ENCODE assay signal across 1 cellular context in the genomic region with DNA sequence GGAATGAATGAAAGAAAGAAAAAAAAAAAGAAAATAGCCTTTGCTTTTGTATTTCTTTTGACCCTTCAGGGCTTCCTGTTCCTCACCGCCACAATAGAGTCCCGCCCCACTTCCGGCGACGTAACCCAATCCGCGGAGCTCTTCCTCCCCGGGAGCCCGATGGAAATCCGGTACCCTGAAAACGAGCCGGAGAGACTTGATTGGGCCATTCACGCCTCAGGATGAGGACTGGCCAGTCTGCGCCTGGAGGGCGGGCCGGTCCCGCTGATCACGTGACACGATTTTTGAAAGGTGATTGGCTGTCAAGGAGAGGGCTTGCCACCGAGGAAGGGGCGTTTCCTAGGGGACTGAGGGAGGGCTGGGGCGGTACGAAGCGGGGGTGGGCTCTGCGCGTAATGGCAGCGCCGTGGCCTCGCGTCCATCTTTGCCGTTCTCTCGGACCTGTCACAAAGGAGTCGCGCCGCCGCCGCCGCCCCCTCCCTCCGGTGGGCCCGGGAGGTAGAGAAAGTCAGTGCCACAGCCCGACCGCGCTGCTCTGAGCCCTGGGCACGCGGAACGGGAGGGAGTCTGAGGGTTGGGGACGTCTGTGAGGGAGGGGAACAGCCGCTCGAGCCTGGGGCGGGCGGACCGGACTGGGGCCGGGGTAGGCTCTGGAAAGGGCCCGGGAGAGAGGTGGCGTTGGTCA.
TF ChIP-seq lines count a peak whose summit lies in the region.

A gene with protein sequence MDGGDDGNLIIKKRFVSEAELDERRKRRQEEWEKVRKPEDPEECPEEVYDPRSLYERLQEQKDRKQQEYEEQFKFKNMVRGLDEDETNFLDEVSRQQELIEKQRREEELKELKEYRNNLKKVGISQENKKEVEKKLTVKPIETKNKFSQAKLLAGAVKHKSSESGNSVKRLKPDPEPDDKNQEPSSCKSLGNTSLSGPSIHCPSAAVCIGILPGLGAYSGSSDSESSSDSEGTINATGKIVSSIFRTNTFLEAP (minus strand): TSS at position 95 of the 685 bp plus-strand sequence. CDS start 12,185 bp downstream, outside the sequence.
Gene RSPRY1, plus strand, starts transcription at position 385 of the 685 bp plus-strand sequence. CDS start 18,330 bp downstream, outside the sequence.

TF ChIP-seq in K562, 482 proteins besides CTCF, POLR2A, EP300 and RAD21 (continued from another document and continues in another):
- TF ChIP-seq, protein P1, sequence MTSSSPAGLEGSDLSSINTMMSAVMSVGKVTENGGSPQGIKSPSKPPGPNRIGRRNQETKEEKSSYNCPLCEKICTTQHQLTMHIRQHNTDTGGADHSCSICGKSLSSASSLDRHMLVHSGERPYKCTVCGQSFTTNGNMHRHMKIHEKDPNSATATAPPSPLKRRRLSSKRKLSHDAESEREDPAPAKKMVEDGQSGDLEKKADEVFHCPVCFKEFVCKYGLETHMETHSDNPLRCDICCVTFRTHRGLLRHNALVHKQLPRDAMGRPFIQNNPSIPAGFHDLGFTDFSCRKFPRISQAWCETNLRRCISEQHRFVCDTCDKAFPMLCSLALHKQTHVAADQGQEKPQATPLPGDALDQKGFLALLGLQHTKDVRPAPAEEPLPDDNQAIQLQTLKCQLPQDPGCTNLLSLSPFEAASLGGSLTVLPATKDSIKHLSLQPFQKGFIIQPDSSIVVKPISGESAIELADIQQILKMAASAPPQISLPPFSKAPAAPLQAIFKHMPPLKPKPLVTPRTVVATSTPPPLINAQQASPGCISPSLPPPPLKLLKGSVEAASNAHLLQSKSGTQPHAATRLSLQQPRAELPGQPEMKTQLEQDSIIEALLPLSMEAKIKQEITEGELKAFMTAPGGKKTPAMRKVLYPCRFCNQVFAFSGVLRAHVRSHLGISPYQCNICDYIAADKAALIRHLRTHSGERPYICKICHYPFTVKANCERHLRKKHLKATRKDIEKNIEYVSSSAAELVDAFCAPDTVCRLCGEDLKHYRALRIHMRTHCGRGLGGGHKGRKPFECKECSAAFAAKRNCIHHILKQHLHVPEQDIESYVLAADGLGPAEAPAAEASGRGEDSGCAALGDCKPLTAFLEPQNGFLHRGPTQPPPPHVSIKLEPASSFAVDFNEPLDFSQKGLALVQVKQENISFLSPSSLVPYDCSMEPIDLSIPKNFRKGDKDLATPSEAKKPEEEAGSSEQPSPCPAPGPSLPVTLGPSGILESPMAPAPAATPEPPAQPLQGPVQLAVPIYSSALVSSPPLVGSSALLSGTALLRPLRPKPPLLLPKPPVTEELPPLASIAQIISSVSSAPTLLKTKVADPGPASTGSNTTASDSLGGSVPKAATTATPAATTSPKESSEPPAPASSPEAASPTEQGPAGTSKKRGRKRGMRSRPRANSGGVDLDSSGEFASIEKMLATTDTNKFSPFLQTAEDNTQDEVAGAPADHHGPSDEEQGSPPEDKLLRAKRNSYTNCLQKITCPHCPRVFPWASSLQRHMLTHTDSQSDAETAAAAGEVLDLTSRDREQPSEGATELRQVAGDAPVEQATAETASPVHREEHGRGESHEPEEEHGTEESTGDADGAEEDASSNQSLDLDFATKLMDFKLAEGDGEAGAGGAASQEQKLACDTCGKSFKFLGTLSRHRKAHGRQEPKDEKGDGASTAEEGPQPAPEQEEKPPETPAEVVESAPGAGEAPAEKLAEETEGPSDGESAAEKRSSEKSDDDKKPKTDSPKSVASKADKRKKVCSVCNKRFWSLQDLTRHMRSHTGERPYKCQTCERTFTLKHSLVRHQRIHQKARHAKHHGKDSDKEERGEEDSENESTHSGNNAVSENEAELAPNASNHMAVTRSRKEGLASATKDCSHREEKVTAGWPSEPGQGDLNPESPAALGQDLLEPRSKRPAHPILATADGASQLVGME (CRISPR knock-in tag; IDR thresholded peaks at IDR 0.05), result no peak
- no peak for TF ChIP-seq ZNF766 (CRISPR knock-in tag; conservative IDR thresholded peaks at IDR 0.05)
- peak; percentile 56 for TF ChIP-seq EP400 (IDR thresholded peaks at IDR 0.05)
- TF ChIP-seq KLF16 (IDR thresholded peaks at IDR 0.05), result no peak
- no peak for TF ChIP-seq ADNP (tag; IDR thresholded peaks at IDR 0.05)
- peak; percentile 73 for TF ChIP-seq ZFX (CRISPR knock-in tag; IDR thresholded peaks at IDR 0.05)
- TF ChIP-seq ZNF780A (CRISPR knock-in tag; IDR thresholded peaks at IDR 0.05), result no peak
- TF ChIP-seq RAD51 (IDR thresholded peaks at IDR 0.05; ENCODE audit: borderline replicate concordance, low read depth), result peak; percentile 100
- TF ChIP-seq XRCC5 (IDR thresholded peaks at IDR 0.05; ENCODE audit: low read depth, low read length), result no peak
- no peak for TF ChIP-seq MCM5 (IDR thresholded peaks at IDR 0.05; ENCODE audit: low read depth)
- TF ChIP-seq GATA2 (CRISPR knock-in tag; IDR thresholded peaks at IDR 0.05), result no peak
- TF ChIP-seq USF2 (CRISPR knock-in tag; IDR thresholded peaks at IDR 0.05), result peak; percentile 94
- TF ChIP-seq ZNF444 (CRISPR knock-in tag; IDR thresholded peaks at IDR 0.05), result no peak
- no peak for TF ChIP-seq SNIP1 (IDR thresholded peaks at IDR 0.05; ENCODE audit: low read depth)
- TF ChIP-seq, protein P2, sequence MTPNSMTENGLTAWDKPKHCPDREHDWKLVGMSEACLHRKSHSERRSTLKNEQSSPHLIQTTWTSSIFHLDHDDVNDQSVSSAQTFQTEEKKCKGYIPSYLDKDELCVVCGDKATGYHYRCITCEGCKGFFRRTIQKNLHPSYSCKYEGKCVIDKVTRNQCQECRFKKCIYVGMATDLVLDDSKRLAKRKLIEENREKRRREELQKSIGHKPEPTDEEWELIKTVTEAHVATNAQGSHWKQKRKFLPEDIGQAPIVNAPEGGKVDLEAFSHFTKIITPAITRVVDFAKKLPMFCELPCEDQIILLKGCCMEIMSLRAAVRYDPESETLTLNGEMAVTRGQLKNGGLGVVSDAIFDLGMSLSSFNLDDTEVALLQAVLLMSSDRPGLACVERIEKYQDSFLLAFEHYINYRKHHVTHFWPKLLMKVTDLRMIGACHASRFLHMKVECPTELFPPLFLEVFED (CRISPR knock-in tag; conservative IDR thresholded peaks at IDR 0.05), result no peak
- no peak for TF ChIP-seq EZH2 (IDR thresholded peaks at IDR 0.05; ENCODE audit: borderline replicate concordance, low read depth, low read length)
- no peak for TF ChIP-seq GATAD2B (IDR thresholded peaks at IDR 0.05; ENCODE audit: borderline replicate concordance)
- peak; percentile 100 for TF ChIP-seq TOE1 (IDR thresholded peaks at IDR 0.05; ENCODE audit: borderline replicate concordance)
- TF ChIP-seq TOE1 (CRISPR knock-in tag; IDR thresholded peaks at IDR 0.05; ENCODE audit: borderline replicate concordance, low read depth), result no peak
- peak; percentile 89 for TF ChIP-seq NFYB (IDR thresholded peaks at IDR 0.05; ENCODE audit: extremely low read depth, insufficient read length)
- TF ChIP-seq CREBBP (IDR thresholded peaks at IDR 0.05; ENCODE audit: low read depth, low read length), result no peak
- no peak for TF ChIP-seq ZFP30 (CRISPR knock-in tag; IDR thresholded peaks at IDR 0.05; ENCODE audit: borderline replicate concordance)
- TF ChIP-seq, protein P3, sequence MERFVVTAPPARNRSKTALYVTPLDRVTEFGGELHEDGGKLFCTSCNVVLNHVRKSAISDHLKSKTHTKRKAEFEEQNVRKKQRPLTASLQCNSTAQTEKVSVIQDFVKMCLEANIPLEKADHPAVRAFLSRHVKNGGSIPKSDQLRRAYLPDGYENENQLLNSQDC (CRISPR knock-in tag; IDR thresholded peaks at IDR 0.05), result 0 out of 2 replicates have a peak, but pooled peaks have one; percentile 45
- TF ChIP-seq KDM5B (IDR thresholded peaks at IDR 0.05; ENCODE audit: insufficient replicate concordance, low read depth, low read length), result peak; percentile 76
- no peak for TF ChIP-seq ESRRA (IDR thresholded peaks at IDR 0.05; ENCODE audit: borderline replicate concordance, low read depth)
- TF ChIP-seq ZNF124 (CRISPR knock-in tag; IDR thresholded peaks at IDR 0.05), result no peak
- TF ChIP-seq, protein P4, sequence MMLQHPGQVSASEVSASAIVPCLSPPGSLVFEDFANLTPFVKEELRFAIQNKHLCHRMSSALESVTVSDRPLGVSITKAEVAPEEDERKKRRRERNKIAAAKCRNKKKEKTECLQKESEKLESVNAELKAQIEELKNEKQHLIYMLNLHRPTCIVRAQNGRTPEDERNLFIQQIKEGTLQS (IDR thresholded peaks at IDR 0.05), result no peak
- TF ChIP-seq, protein P4 (CRISPR knock-in tag; conservative IDR thresholded peaks at IDR 0.05), result no peak
- TF ChIP-seq ZNF253 (CRISPR knock-in tag; conservative IDR thresholded peaks at IDR 0.05), result no peak
- TF ChIP-seq MAZ (CRISPR knock-in tag; conservative IDR thresholded peaks at IDR 0.05 in 1 of 2, IDR thresholded peaks at IDR 0.05 in 1 of 2), result peak; percentile 78 to 85
- TF ChIP-seq FOXK2 (conservative IDR thresholded peaks at IDR 0.05 in 1 of 2, IDR thresholded peaks at IDR 0.05 in 1 of 2; ENCODE audit: low read depth in 2 of 2), result peak; percentile 50 to 90
- TF ChIP-seq ARID1B (IDR thresholded peaks at IDR 0.05), result no peak
- no peak for TF ChIP-seq TRIM28 (IDR thresholded peaks at IDR 0.05)
- TF ChIP-seq PKNOX1 (IDR thresholded peaks at IDR 0.05), result peak; percentile 93
- TF ChIP-seq ARHGAP35 (IDR thresholded peaks at IDR 0.05; ENCODE audit: partially characterized antibody), result no peak
- TF ChIP-seq CCNT2 (IDR thresholded peaks at IDR 0.05; ENCODE audit: borderline replicate concordance, extremely low read depth, insufficient read length, low read depth, low read length), result no peak
- no peak for TF ChIP-seq SMARCC2 (IDR thresholded peaks at IDR 0.05; ENCODE audit: low read depth)
- peak; percentile 11; the same call in 1 of the 2 replicates for TF ChIP-seq MYC (IDR thresholded peaks at IDR 0.05; ENCODE audit: low read depth, low read length)
- TF ChIP-seq MYC (CRISPR knock-in tag; IDR thresholded peaks at IDR 0.05; ENCODE audit: borderline replicate concordance, low read depth), result no peak
- TF ChIP-seq, protein P5, sequence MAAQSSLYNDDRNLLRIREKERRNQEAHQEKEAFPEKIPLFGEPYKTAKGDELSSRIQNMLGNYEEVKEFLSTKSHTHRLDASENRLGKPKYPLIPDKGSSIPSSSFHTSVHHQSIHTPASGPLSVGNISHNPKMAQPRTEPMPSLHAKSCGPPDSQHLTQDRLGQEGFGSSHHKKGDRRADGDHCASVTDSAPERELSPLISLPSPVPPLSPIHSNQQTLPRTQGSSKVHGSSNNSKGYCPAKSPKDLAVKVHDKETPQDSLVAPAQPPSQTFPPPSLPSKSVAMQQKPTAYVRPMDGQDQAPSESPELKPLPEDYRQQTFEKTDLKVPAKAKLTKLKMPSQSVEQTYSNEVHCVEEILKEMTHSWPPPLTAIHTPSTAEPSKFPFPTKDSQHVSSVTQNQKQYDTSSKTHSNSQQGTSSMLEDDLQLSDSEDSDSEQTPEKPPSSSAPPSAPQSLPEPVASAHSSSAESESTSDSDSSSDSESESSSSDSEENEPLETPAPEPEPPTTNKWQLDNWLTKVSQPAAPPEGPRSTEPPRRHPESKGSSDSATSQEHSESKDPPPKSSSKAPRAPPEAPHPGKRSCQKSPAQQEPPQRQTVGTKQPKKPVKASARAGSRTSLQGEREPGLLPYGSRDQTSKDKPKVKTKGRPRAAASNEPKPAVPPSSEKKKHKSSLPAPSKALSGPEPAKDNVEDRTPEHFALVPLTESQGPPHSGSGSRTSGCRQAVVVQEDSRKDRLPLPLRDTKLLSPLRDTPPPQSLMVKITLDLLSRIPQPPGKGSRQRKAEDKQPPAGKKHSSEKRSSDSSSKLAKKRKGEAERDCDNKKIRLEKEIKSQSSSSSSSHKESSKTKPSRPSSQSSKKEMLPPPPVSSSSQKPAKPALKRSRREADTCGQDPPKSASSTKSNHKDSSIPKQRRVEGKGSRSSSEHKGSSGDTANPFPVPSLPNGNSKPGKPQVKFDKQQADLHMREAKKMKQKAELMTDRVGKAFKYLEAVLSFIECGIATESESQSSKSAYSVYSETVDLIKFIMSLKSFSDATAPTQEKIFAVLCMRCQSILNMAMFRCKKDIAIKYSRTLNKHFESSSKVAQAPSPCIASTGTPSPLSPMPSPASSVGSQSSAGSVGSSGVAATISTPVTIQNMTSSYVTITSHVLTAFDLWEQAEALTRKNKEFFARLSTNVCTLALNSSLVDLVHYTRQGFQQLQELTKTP (IDR thresholded peaks at IDR 0.05; ENCODE audit: low read depth in 1 of 2, partially characterized antibody in 2 of 2), result peak in 1 of 2 experiments; percentile 91
- TF ChIP-seq HES1 (IDR thresholded peaks at IDR 0.05; ENCODE audit: low read depth), result no peak
- peak; percentile 45; the same call in 1 of the 2 replicates for TF ChIP-seq ATF1 (CRISPR knock-in tag; IDR thresholded peaks at IDR 0.05)
- peak; percentile 88 for TF ChIP-seq ATF1 (tag; IDR thresholded peaks at IDR 0.05)
- no peak for TF ChIP-seq CC2D1A (IDR thresholded peaks at IDR 0.05)
- peak; percentile 95 for TF ChIP-seq EGR1 (conservative IDR thresholded peaks at IDR 0.05)
- no peak for TF ChIP-seq GATAD2A (IDR thresholded peaks at IDR 0.05)
